Comparison of ENCODE assay signal across 19 cellular contexts in the genomic region with DNA sequence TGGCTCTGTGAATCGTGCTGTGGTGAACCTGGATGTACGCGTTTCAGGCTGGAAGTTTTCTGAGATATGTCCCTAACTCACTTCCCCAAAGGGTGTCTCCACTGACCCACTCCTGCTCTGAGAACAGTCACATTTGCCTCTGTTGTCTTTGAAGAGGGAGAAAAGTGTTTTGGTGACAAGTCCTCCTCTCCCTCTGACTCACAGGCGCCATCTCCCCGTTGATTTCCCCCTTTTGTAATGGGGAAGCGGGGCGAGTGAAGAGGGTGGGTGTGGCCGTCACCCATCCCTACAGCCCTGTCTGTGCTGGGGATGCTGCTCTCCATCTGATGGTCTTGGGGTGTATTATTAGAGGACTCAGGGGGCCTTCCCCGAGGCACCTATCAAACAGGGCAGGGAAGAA. TPM values are rescaled to one million over a fixed set of nuclear protein-coding genes. Genes with fewer than 3 reads are reported as not detected.
"Had no signal": no experiment of that assay in that cellular context is flagged by ENCODE, and none has a peak within 500 bp of the region (broad histone marks: within the 10 kb centered on the region; RNA-seq: fewer than 3 reads in every experiment).

No MANE protein-coding gene starts in this region.

- H3K4me1 ChIP-seq: adrenal gland, neural progenitor cell, uterus had no signal

- H3K36me3 Mint-ChIP-seq: activated naive CD4-positive, alpha-beta T cell treated with anti-CD3 and anti-CD28 coated beads, Interleukin-2, amount 50 U/mL, for 72 hours; WTC11 had no signal

- H3K4me3 Mint-ChIP-seq: activated CD4-positive, alpha-beta T cell treated with anti-CD3 and anti-CD28 coated beads for 36 hours; activated T-helper 1 cell treated with anti-CD3 and anti-CD28 coated beads, Interleukin-12 subunit alpha, Interleukin-12 subunit beta, Interleukin-2, Interleukin-4 antibody, amounts not matched to agents 30 ng/mL and 10 ng/mL and 1 ng/mL, durations not matched to agents 14 hours and 24 hours and 36 hours; neural progenitor cell; WTC11 had no signal

- H3K9me3 Mint-ChIP-seq: activated naive CD4-positive, alpha-beta T cell treated with anti-CD3 and anti-CD28 coated beads, Interleukin-2, amount 50 U/mL, for 72 hours; activated T-helper 1 cell treated with anti-CD3 and anti-CD28 coated beads, Interleukin-12 subunit alpha, Interleukin-12 subunit beta, Interleukin-2, Interleukin-4 antibody, amounts not matched to agents 30 ng/mL and 10 ng/mL and 1 ng/mL, durations not matched to agents 14 hours and 24 hours and 36 hours; neural progenitor cell; WTC11 had no signal

- DNase-seq: activated CD4-positive, alpha-beta T cell treated with anti-CD3 and anti-CD28 coated beads for 36 hours; activated gamma-delta T cell treated with Interleukin-2 at 50 U/mL for 16 hours; adrenal gland; effector CD4-positive, alpha-beta T cell; heart left ventricle; left ventricle myocardium inferior; stimulated activated naive CD8-positive, alpha-beta T cell treated with anti-CD3 and anti-CD28 coated beads, Interleukin-15, Interleukin-2, amounts not matched to agents 100 U/mL and 50 U/mL, for 24 hours; substantia nigra; transverse colon; uterus had no signal

- H3K9me3 ChIP-seq: adrenal gland, gastroesophageal sphincter, heart left ventricle, left ventricle myocardium inferior, prostate gland, right atrium auricular region, transverse colon, uterus had no signal

- ATAC-seq: activated CD4-positive, alpha-beta T cell treated with anti-CD3 and anti-CD28 coated beads for 36 hours; activated naive CD4-positive, alpha-beta T cell treated with anti-CD3 and anti-CD28 coated beads, Interleukin-2, amount 50 U/mL, for 72 hours; gastroesophageal sphincter; heart left ventricle; stimulated activated naive CD8-positive, alpha-beta T cell treated with anti-CD3 and anti-CD28 coated beads, Interleukin-15, Interleukin-2, amounts not matched to agents 100 U/mL and 50 U/mL, for 24 hours; WTC11 had no signal

- H3K4me3 ChIP-seq: adrenal gland, gastroesophageal sphincter, heart left ventricle, left ventricle myocardium inferior, neural progenitor cell, prostate gland, right atrium auricular region, skin epidermis, transverse colon, uterus had no signal

- H3K27ac Mint-ChIP-seq: activated CD4-positive, alpha-beta T cell treated with anti-CD3 and anti-CD28 coated beads for 36 hours; activated naive CD4-positive, alpha-beta T cell treated with anti-CD3 and anti-CD28 coated beads, Interleukin-2, amount 50 U/mL, for 72 hours; activated T-helper 1 cell treated with anti-CD3 and anti-CD28 coated beads, Interleukin-12 subunit alpha, Interleukin-12 subunit beta, Interleukin-2, Interleukin-4 antibody, amounts not matched to agents 30 ng/mL and 10 ng/mL and 1 ng/mL, durations not matched to agents 14 hours and 24 hours and 36 hours; neural progenitor cell; WTC11 had no signal

- H3K27ac ChIP-seq: adrenal gland, gastroesophageal sphincter, heart left ventricle, left ventricle myocardium inferior, neural progenitor cell, prostate gland, right atrium auricular region, skin epidermis, transverse colon, uterus had no signal

- H3K36me3 ChIP-seq: adrenal gland, neural progenitor cell, prostate gland, right atrium auricular region, transverse colon, uterus had no signal

RNA-seq across cellular contexts. Expression of gene APC2, which starts 9.6 kb away (rescaled TPM):
- total RNA-seq: kidney epithelial cell had no signal
